ENCODE assay signal across 16 cellular contexts in genomic region chr12:53560912-53561589, GRCh38. TPM values are rescaled to one million over a fixed set of nuclear protein-coding genes. Genes with fewer than 3 reads are reported as not detected.
DNase-seq lines count a peak whose midpoint lies in the region; ATAC-seq, FAIRE-seq and TF ChIP-seq lines count a peak whose summit lies in the region.
"Had no signal": no experiment of that assay in that cellular context is flagged by ENCODE, and none has a peak within 500 bp of the region (broad histone marks: within the 10 kb centered on the region; RNA-seq: fewer than 3 reads in every experiment).

No MANE protein-coding gene starts in this region.

- H2BK120ac ChIP-seq in mesenchymal stem cell (ENCODE audit: low read depth, low read length), result peak overlapping the region; percentile 19

- no peak overlapping the region for H2AFZ ChIP-seq in Karpas-422 (ENCODE audit: low read length)
- H2AFZ ChIP-seq in astrocyte (ENCODE audit: low read depth, low read length), result no peak overlapping the region
- no peak overlapping the region for H2AFZ ChIP-seq in mesenchymal stem cell (ENCODE audit: low read depth, low read length)

- peaks cover 41% of the 10 kb centered on the region for H3K4me1 ChIP-seq in Karpas-422 (ENCODE audit: low read length)
- peaks cover 30% of the 10 kb centered on the region for H3K4me1 ChIP-seq in astrocyte (ENCODE audit: insufficient read depth, low read length)
- peaks cover 9% of the 10 kb centered on the region for H3K4me1 ChIP-seq in mesenchymal stem cell (ENCODE audit: control insufficient read depth, insufficient read depth, low read depth, low read length)

- H4K20me1 ChIP-seq in Karpas-422 (ENCODE audit: insufficient read depth, low read depth, low read length) (no peaks in the 10 kb centered on the region), astrocyte (ENCODE audit: insufficient read depth, low read length) (peaks cover 6% of the 10 kb centered on the region)

- H4K91ac ChIP-seq in mesenchymal stem cell (ENCODE audit: low read length), result peak overlapping the region; percentile 50

- no peak for FAIRE-seq in astrocyte (lab: Jason Lieb, UNC)

- peak overlapping the region; percentile 66 to 78 for H2BK12ac ChIP-seq in mesenchymal stem cell (ENCODE audit: low read length in 2 of 2)

- H3K9me2 ChIP-seq in Karpas-422 (replicated peaks; ENCODE audit: insufficient read depth, low read length), result no peaks in the 10 kb centered on the region

- peaks cover 18% of the 10 kb centered on the region for H3K79me1 ChIP-seq in mesenchymal stem cell (replicated peaks; ENCODE audit: low read length, poor library complexity, severe bottlenecking)

- peaks cover 21% of the 10 kb centered on the region for H3K4me1 Mint-ChIP-seq in astrocyte (ENCODE audit: low read depth, unreplicated experiment)

- WGBS in mesenchymal stem cell, result no CpG with 5 or more reads among the region's 2 CpGs

- H4K8ac ChIP-seq in mesenchymal stem cell (ENCODE audit: low read length), result no peak overlapping the region

- H3K9ac ChIP-seq in Karpas-422 (ENCODE audit: low read length) (no peak overlapping the region), astrocyte (ENCODE audit: low read length) (peak overlapping the region; percentile 15), mesenchymal stem cell (ENCODE audit: low read length) (peak overlapping the region; percentile 64)

- H3K9me3 Mint-ChIP-seq in astrocyte (ENCODE audit: unreplicated experiment), result no peaks in the 10 kb centered on the region

- no peak overlapping the region for H3K14ac ChIP-seq in mesenchymal stem cell (ENCODE audit: low read length in 2 of 2)

- H3K36me3 ChIP-seq in Karpas-422 (ENCODE audit: insufficient read depth, low read length) (no peaks in the 10 kb centered on the region), astrocyte (ENCODE audit: insufficient read depth, low read length) (no peaks in the 10 kb centered on the region), mesenchymal stem cell (ENCODE audit: control insufficient read depth in 1 of 2, insufficient read depth in 2 of 2, low read depth in 1 of 2, low read length in 2 of 2) (no peaks in the 10 kb centered on the region)

- TF ChIP-seq CTCF in astrocyte (IDR thresholded peaks at IDR 0.05; ENCODE audit: insufficient read depth, low read depth, low read length), result no peak

- H2BK15ac ChIP-seq in mesenchymal stem cell (ENCODE audit: low read depth, poor library complexity, severe bottlenecking), result no peak overlapping the region

- H3K9me3 ChIP-seq in Karpas-422 (ENCODE audit: low read length), result no peaks in the 10 kb centered on the region
- H3K9me3 ChIP-seq in astrocyte (ENCODE audit: insufficient read depth, low read depth, low read length), result no peaks in the 10 kb centered on the region
- no peaks in the 10 kb centered on the region for H3K9me3 ChIP-seq in mesenchymal stem cell (ENCODE audit: control insufficient read depth, low read length)
- H3K9me3 ChIP-seq: body of pancreas, testis had no signal

- H3K36me3 Mint-ChIP-seq in astrocyte (ENCODE audit: low read depth, unreplicated experiment), result no peaks in the 10 kb centered on the region

- H3K4ac ChIP-seq in mesenchymal stem cell (ENCODE audit: low read depth in 1 of 2, low read length in 2 of 2), result peak overlapping the region in 1 of 2 experiments; percentile 58

- H3K79me2 ChIP-seq in Karpas-422 (ENCODE audit: low read length), result peaks cover 80% of the 10 kb centered on the region
- peaks cover 15% of the 10 kb centered on the region for H3K79me2 ChIP-seq in astrocyte (ENCODE audit: insufficient read depth, low read length)

- peak overlapping the region; percentile 58 for H3K4me3 Mint-ChIP-seq in astrocyte (ENCODE audit: unreplicated experiment)

- H3K23ac ChIP-seq in mesenchymal stem cell (ENCODE audit: low read length in 2 of 2), result no peak overlapping the region

- peak overlapping the region; percentile 100 for H2AK5ac ChIP-seq in mesenchymal stem cell (ENCODE audit: low read length, severe bottlenecking)

- no peaks in the 10 kb centered on the region for H3K27me3 Mint-ChIP-seq in astrocyte (ENCODE audit: low read depth, unreplicated experiment)
- H3K27me3 Mint-ChIP-seq: IgD-negative memory B cell had no signal

- DNase-seq in Daoy (ENCODE audit: low read depth) (peak; percentile 20), Karpas-422 (no peak), astrocyte (ENCODE audit: low read depth) (no peak), mesenchymal stem cell (peak; percentile 29), NCI-H2029 treated with DMSO at 0.1 percent for 48 hours (lab: John Stamatoyannopoulos, UW) (no peak)
- DNase-seq: activated CD4-positive, alpha-beta T cell treated with anti-CD3 and anti-CD28 coated beads, Interleukin-2, amount 50 U/mL, for 4 hours; body of pancreas; COR-L47; erythroblast; NCI-H1694; NCI-H82 had no signal

- ATAC-seq in GM21576 (IDR thresholded peaks at IDR 0.05; ENCODE audit: unreplicated experiment) (no peak), HG02571 (IDR thresholded peaks at IDR 0.05; ENCODE audit: unreplicated experiment) (no peak), GM21390 (IDR thresholded peaks at IDR 0.05; ENCODE audit: unreplicated experiment) (no peak)
- ATAC-seq: body of pancreas had no signal

- H3K18ac ChIP-seq in mesenchymal stem cell (ENCODE audit: low read depth in 1 of 2, low read length in 2 of 2), result peak overlapping the region in 1 of 2 experiments; percentile 48

- no peaks in the 10 kb centered on the region for H3K27me3 ChIP-seq in Karpas-422 (ENCODE audit: low read length)
- no peaks in the 10 kb centered on the region for H3K27me3 ChIP-seq in astrocyte (ENCODE audit: insufficient read depth, low read length)
- no peaks in the 10 kb centered on the region for H3K27me3 ChIP-seq in mesenchymal stem cell (ENCODE audit: control insufficient read depth in 1 of 2, insufficient read depth in 1 of 2, low read length in 2 of 2)
- H3K27me3 ChIP-seq: body of pancreas, testis had no signal

- no peak overlapping the region for H2BK5ac ChIP-seq in mesenchymal stem cell (ENCODE audit: low read depth, low read length, poor library complexity, severe bottlenecking)

- peak overlapping the region; percentile 95 for H3K27ac Mint-ChIP-seq in astrocyte (ENCODE audit: unreplicated experiment)

- H3K4me3 ChIP-seq in Karpas-422 (ENCODE audit: low read length) (no peak overlapping the region), astrocyte (ENCODE audit: insufficient read depth, low read depth, low read length) (no peak overlapping the region), mesenchymal stem cell (ENCODE audit: insufficient read depth in 1 of 2, low read depth in 1 of 2, low read length in 2 of 2) (peak overlapping the region in 1 of 2 experiments; percentile 8)
- H3K4me3 ChIP-seq: body of pancreas, testis had no signal

- H3K27ac ChIP-seq in Karpas-422 (ENCODE audit: low read length) (peak overlapping the region; percentile 16), astrocyte (ENCODE audit: low read depth, low read length) (peak overlapping the region; percentile 84), mesenchymal stem cell (ENCODE audit: low read length, poor library complexity, severe bottlenecking) (peak overlapping the region; percentile 85)
- H3K27ac ChIP-seq: body of pancreas had no signal

- H3K4me2 ChIP-seq in Karpas-422 (ENCODE audit: low read depth, low read length, poor library complexity, severe bottlenecking) (no peak overlapping the region), astrocyte (ENCODE audit: low read length) (peak overlapping the region; percentile 72), mesenchymal stem cell (ENCODE audit: low read length, poor library complexity, severe bottlenecking) (no peak overlapping the region)

RNA-seq across cellular contexts. Expression of gene NPFF, which starts 53.8 kb away (rescaled TPM):
- total RNA-seq in Daoy (2014; rRNA removed; shearing (Covaris generic)), result not detected in 2 replicates
- 1.0 TPM in 1 of 2 replicates, not detected in the other for total RNA-seq in Karpas-422 (2014; rRNA removed; shearing (Covaris generic); ENCODE audit: low replicate concordance)
- 0.82 TPM in 1 of 2 replicates, not detected in the other for total RNA-seq in astrocyte
- 0.25 TPM for polyA plus RNA-seq in mesenchymal stem cell (2013, experiment 1 of 2)
- polyA plus RNA-seq in mesenchymal stem cell (2013, experiment 2 of 2), result 0.67 TPM
- total RNA-seq: body of pancreas had no signal
- polyA plus RNA-seq: IgD-negative memory B cell had no signal

RNA-seq across cellular contexts. Expression of gene TARBP2, which starts 60.0 kb away (rescaled TPM):
- 58.1 and 75.8 TPM in 2 replicates for total RNA-seq in Daoy (2014; rRNA removed; shearing (Covaris generic))
- total RNA-seq in Karpas-422 (2014; rRNA removed; shearing (Covaris generic); ENCODE audit: low replicate concordance), result 37.0 and 65.7 TPM in 2 replicates
- 40.4 and 51.1 TPM in 2 replicates for total RNA-seq in astrocyte
- polyA plus RNA-seq in mesenchymal stem cell (2013, experiment 1 of 2), result 22.2 TPM
- 24.9 TPM for polyA plus RNA-seq in mesenchymal stem cell (2013, experiment 2 of 2)

Comparison
In these comparisons a context has a peak if more than half of its experiments do, and no peak if none do; other contexts are left out.
1. DNase-seq: peak in Daoy (single experiment) and mesenchymal stem cell (single experiment); none in Karpas-422 (single experiment), astrocyte (single experiment) and NCI-H2029 treated with DMSO at 0.1 percent for 48 hours (single experiment).
2. H3K27ac ChIP-seq: peak in every context shown above with its lines; median percentile 85 in mesenchymal stem cell; 84 in astrocyte; 16 in Karpas-422.